29 cellular contexts compared by ENCODE assay signal in genomic region chr11:102936864-102937509, GRCh38. TPM values are rescaled to one million over a fixed set of nuclear protein-coding genes. Genes with fewer than 3 reads are reported as not detected.
A peak's percentile ranks its signal among the peaks of the same experiment; 100 is the strongest.
DNase-seq lines count a peak whose midpoint lies in the region; ATAC-seq and TF ChIP-seq lines count a peak whose summit lies in the region.
"Had no signal": no experiment of that assay in that cellular context is flagged by ENCODE, and none has a peak within 500 bp of the region (broad histone marks: within the 10 kb centered on the region; RNA-seq: fewer than 3 reads in every experiment).

No MANE protein-coding gene starts in this region.

- H3K36me3 ChIP-seq in A673 (ENCODE audit: insufficient read depth, low read length, poor library complexity, severe bottlenecking), result no peaks in the 10 kb centered on the region
- H3K36me3 ChIP-seq: MG63, SJCRH30 had no signal

- no peak overlapping the region for H3K4me3 ChIP-seq in A673 (ENCODE audit: low read depth, low read length, poor library complexity, severe bottlenecking)
- H3K4me3 ChIP-seq in foreskin fibroblast (ENCODE audit: low read depth in 1 of 2, low read length in 2 of 2), result no peak overlapping the region
- H3K4me3 ChIP-seq: GM23338, MG63, PC-9, SJCRH30 had no signal

- no peak for DNase-seq in A673 (ENCODE audit: low spot score)
- DNase-seq in effector CD4-positive, alpha-beta T cell, result no peak
- no peak for DNase-seq in foreskin fibroblast
- DNase-seq: 8988T; Calu3; DMS79 treated with DMSO at 0.1 percent for 48 hours; H9; HFFc6; KBM-7; MG63; NCI-H1105 treated with DMSO at 0.1 percent for 48 hours; NCI-H146; NCI-H1930; NCI-H2107; NCI-H446; NCI-H524 treated with DMSO at 0.1 percent for 48 hours; NCI-H774; NK-92 treated with Interleukin-12 subunit alpha and Interleukin-12 subunit beta, amount 100 ng/mL, for 24 hours; PC-9; SJCRH30; T-cell had no signal

- TF ChIP-seq CTCF in A673 (conservative IDR thresholded peaks at IDR 0.05; ENCODE audit: low read depth, low read length) (no peak), foreskin fibroblast (IDR thresholded peaks at IDR 0.05; ENCODE audit: low read depth, low read length) (no peak)

- peak; percentile 51 for ATAC-seq in GM18867 (IDR thresholded peaks at IDR 0.05; ENCODE audit: unreplicated experiment)
- peak; percentile 35 for ATAC-seq in GM21447 (IDR thresholded peaks at IDR 0.05; ENCODE audit: unreplicated experiment)
- ATAC-seq in HG03460 (IDR thresholded peaks at IDR 0.05; ENCODE audit: unreplicated experiment), result peak; percentile 27
- ATAC-seq in GM21423 (IDR thresholded peaks at IDR 0.05; ENCODE audit: unreplicated experiment), result no peak
- ATAC-seq in GM19324 (IDR thresholded peaks at IDR 0.05; ENCODE audit: low FRiP score, unreplicated experiment), result no peak
- ATAC-seq: GM23338, Right ventricle myocardium inferior, T-cell had no signal

- POLR2A ChIA-PET in A673 (lab: Charles Lee; ENCODE audit: low non-redundant PET), result no interaction called here

- peak overlapping the region; percentile 72 for H3K27ac ChIP-seq in A673 (ENCODE audit: low read depth, low read length, poor library complexity, severe bottlenecking)
- H3K27ac ChIP-seq: PC-9, SJCRH30 had no signal

- intact Hi-C loops in A673 (cut with micrococcal nuclease; ENCODE audit: unreplicated experiment), result no loop called here

- CTCF ChIA-PET in A673 (lab: Charles Lee), result no interaction called here

- peaks cover 32% of the 10 kb centered on the region for H3K4me1 ChIP-seq in A673 (ENCODE audit: insufficient read depth, low read length, poor library complexity, severe bottlenecking)
- H3K4me1 ChIP-seq: SJCRH30 had no signal

- BruUV-seq in A673 (replicated peaks; lab: Mats Ljungman, UMichigan), result no TSS peak

- H3K27me3 ChIP-seq in A673 (replicated peaks; ENCODE audit: insufficient read depth, low read depth, low read length, poor library complexity), result no peaks in the 10 kb centered on the region
- H3K27me3 ChIP-seq: MG63, SJCRH30 had no signal

- H3K9me3 ChIP-seq in A673 (ENCODE audit: low read depth, low read length, poor library complexity, severe bottlenecking), result no peaks in the 10 kb centered on the region
- H3K9me3 ChIP-seq: MG63, SJCRH30 had no signal

RNA-seq across cellular contexts. Expression of gene MMP13, which starts 18.5 kb away (rescaled TPM):
- total RNA-seq in A673 (2021), result not detected in 2 replicates
- total RNA-seq: Calu3; GM23338; H9; HFFc6; PC-9; Right ventricle myocardium inferior; SJCRH30; T-cell; T-helper 2 cell treated with Interferon-gamma antibody and Interleukin-4, amounts not matched to agents 100 ng/mL and 5 ng/mL, for 36 hours had no signal

Comparison
In these comparisons a context has a peak if more than half of its experiments do, and no peak if none do; other contexts are left out.
1. ATAC-seq: peak in GM18867 (single experiment), GM21447 (single experiment) and HG03460 (single experiment); none in GM21423 (single experiment) and GM19324 (single experiment).